8 cellular contexts compared by ENCODE assay signal in the genomic region with DNA sequence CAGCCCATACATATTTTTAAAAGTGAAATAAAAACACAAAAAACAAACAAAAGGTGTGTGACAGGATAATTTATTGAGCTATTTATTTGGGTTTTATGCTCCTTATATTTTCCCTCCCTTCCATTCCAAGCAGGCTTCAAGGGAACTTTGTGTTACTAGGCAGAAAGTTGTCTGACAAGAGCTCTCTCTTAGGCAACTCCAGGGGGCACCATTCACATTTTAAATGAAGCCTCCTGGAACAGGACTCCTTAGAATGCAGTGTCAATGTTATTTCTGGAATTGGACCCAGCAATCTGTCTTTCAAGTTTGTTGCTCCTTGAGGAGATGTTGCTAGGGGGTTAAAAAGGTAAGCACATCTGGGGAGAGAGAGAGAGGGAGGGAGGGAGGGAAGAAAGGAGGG. TPM values are rescaled to one million over a fixed set of nuclear protein-coding genes. Genes with fewer than 3 reads are reported as not detected.
A peak's percentile ranks its signal among the peaks of the same experiment; 100 is the strongest.
DNase-seq lines count a peak whose midpoint lies in the region; ATAC-seq and TF ChIP-seq lines count a peak whose summit lies in the region.

No MANE protein-coding gene starts in this region.

- no TSS peak for BruUV-seq in PC-3 (replicated peaks; lab: Mats Ljungman, UMichigan)

- peaks cover 2% of the 10 kb centered on the region; the same call in 1 of the 2 replicates for H3K36me3 ChIP-seq in PC-3 (ENCODE audit: low read depth, low read length)

- no peak overlapping the region for H3K27ac ChIP-seq in PC-3 (ENCODE audit: low read length)

- H2AFZ ChIP-seq in PC-3 (ENCODE audit: low read length): no peak overlapping the region

- CTCF ChIA-PET in PC-3 (lab: Charles Lee): interaction anchor here (0.6 kb wide), 1 partner anchor 146 kb away, joined by 18 read pairs; no protein-coding TSS in a partner anchor

- no peaks in the 10 kb centered on the region for H4K20me1 ChIP-seq in PC-3 (ENCODE audit: low read length)

- H3K4me1 ChIP-seq in PC-3 (ENCODE audit: insufficient read depth, low read length): peaks cover 5% of the 10 kb centered on the region; the same call in 1 of the 2 replicates

- DNase-seq in AG09319 (ENCODE audit: extremely low read depth, low read depth) (no peak), H4 (ENCODE audit: low spot score) (peak; percentile 14), PC-3 (peak; percentile 42), fibroblast of pulmonary artery (ENCODE audit: low read depth) (peak; percentile 80), cerebellum (ENCODE audit: low spot score) (no peak), Right ventricle myocardium superior (no peak)
- DNase-seq in activated effector memory CD4-positive, alpha-beta T cell treated with Interleukin-2 at 50 U/mL for 16 hours: no peak

- H3K4me2 ChIP-seq in PC-3 (ENCODE audit: low read length): no peak overlapping the region

- POLR2A ChIA-PET in PC-3 (lab: Charles Lee; ENCODE audit: unreplicated experiment): interaction anchor here (0.6 kb wide), 1 partner anchor 332 kb away, joined by 4 read pairs; no protein-coding TSS in a partner anchor

- H3K9me2 ChIP-seq in PC-3 (replicated peaks; ENCODE audit: low read length): no peaks in the 10 kb centered on the region

- intact Hi-C loops in PC-3 (cut with micrococcal nuclease) (loop anchor here (1.0 to 5.0 kb wide), 3 partner anchors 118 to 332 kb away; partner anchors contain the start of gene TEX9), Right ventricle myocardium superior (cut with DNase I) (no loop called here)

- ATAC-seq in PC-3 (no peak), Right ventricle myocardium superior (ENCODE audit: poor library complexity) (no peak), GM21360 (IDR thresholded peaks at IDR 0.05; ENCODE audit: unreplicated experiment) (no peak)

- H3F3A ChIP-seq in PC-3 (ENCODE audit: low read length, unreplicated experiment): no peaks in the 10 kb centered on the region

- no peak overlapping the region for H3K4me3 ChIP-seq in PC-3 (ENCODE audit: low read length)
- H3K4me3 ChIP-seq in fibroblast of pulmonary artery (replicated peaks; ENCODE audit: low read depth, low read length): no peak overlapping the region

- H3K79me2 ChIP-seq in PC-3 (ENCODE audit: low read length): no peaks in the 10 kb centered on the region

- no peak overlapping the region for H3K9ac ChIP-seq in PC-3 (ENCODE audit: low read length)

- TF ChIP-seq CTCF in AG09319 (IDR thresholded peaks at IDR 0.05; ENCODE audit: low read depth, low read length) (peak; percentile 18), PC-3 (conservative IDR thresholded peaks at IDR 0.05; ENCODE audit: low read depth, low read length) (peak; percentile 55), fibroblast of pulmonary artery (IDR thresholded peaks at IDR 0.05; ENCODE audit: low read length, missing control alignments) (peak; percentile 53)

- H3K9me3 ChIP-seq in PC-3 (ENCODE audit: low read length): no peaks in the 10 kb centered on the region

- no peaks in the 10 kb centered on the region for H3K27me3 ChIP-seq in PC-3 (ENCODE audit: low read length)

RNA-seq across cellular contexts. Expression of gene RFX7, which starts 5.4 kb away (rescaled TPM):
- 4.1 and 4.9 TPM in 2 replicates for total RNA-seq in H4 (2014; rRNA removed; shearing (Covaris generic))
- total RNA-seq in PC-3 (2014; rRNA removed) (2.8 and 4.7 TPM in 2 replicates), cerebellum (25.7 TPM), Right ventricle myocardium superior (7.2 TPM)

Comparison
In these comparisons a context has a peak if more than half of its experiments do, and no peak if none do; other contexts are left out.
1. DNase-seq: peak in H4 (single experiment), PC-3 (single experiment) and fibroblast of pulmonary artery (single experiment); none in AG09319 (single experiment), activated effector memory CD4-positive, alpha-beta T cell treated with Interleukin-2 at 50 U/mL for 16 hours (single experiment), cerebellum (single experiment) and Right ventricle myocardium superior (single experiment).
2. Peak in every context shown above with its lines, with median percentiles within 50 percentile points of each other: CTCF ChIP-seq.